In the genomic region with DNA sequence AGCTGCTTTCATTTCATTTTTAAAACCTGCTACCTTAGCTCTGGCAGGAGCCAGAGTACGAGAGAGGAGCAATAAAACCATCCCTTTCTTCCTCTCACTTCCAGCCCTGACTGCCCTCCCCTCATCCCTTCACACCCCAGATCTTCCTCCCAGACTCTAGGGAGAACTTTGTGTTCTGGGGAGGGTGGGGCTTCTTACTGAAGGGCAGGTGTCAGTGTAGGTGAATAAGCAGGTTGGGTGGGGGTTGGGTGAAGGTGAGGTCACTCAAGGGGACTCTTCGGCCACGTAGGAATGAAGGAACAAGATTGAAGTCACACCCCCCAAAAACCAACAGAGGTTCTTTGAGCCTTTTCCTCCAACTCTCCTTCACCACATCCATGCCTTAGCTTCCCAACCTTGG, we compare ENCODE assay signal across 17 cellular contexts.
DNase-seq lines count a peak whose midpoint lies in the region; ATAC-seq, FAIRE-seq and TF ChIP-seq lines count a peak whose summit lies in the region.
"Had no signal": no experiment of that assay in that cellular context is flagged by ENCODE, and none has a peak within 500 bp of the region (broad histone marks: within the 10 kb centered on the region; RNA-seq: fewer than 3 reads in every experiment).

No MANE protein-coding gene starts in this region.

- H2AFZ ChIP-seq in Karpas-422 (ENCODE audit: low read length), result peak overlapping the region; percentile 22; the same call in 1 of the 2 replicates
- H2AFZ ChIP-seq: GM23248 had no signal

- ATAC-seq in left colon (peak; percentile 51), GM21619 (IDR thresholded peaks at IDR 0.05; ENCODE audit: unreplicated experiment) (no peak), HG03378 (IDR thresholded peaks at IDR 0.05; ENCODE audit: unreplicated experiment) (no peak)
- ATAC-seq: CD8-positive, alpha-beta T cell; GM12878 had no signal

- H3K9me2 ChIP-seq in Karpas-422 (replicated peaks; ENCODE audit: insufficient read depth, low read length), result no peaks in the 10 kb centered on the region

- 26 to 67% (median 51%) methylated on average over 3 of the region's 3 CpGs for WGBS in small intestine, 3 donors

- DNase-seq in Karpas-422, result no peak
- peak; percentile 81 for DNase-seq in colonic mucosa
- DNase-seq in left colon, result peak; percentile 56 to 88
- DNase-seq in small intestine, result peak; percentile 98
- no peak for DNase-seq in SK-N-DZ (ENCODE audit: low spot score)
- no peak for DNase-seq in dermis blood vessel endothelial cell
- DNase-seq: 8988T; Calu3; CD8-positive, alpha-beta T cell; DMS79 treated with DMSO at 0.1 percent for 48 hours; GM23248; HCEC 1CT had no signal

- H3K27ac ChIP-seq in Karpas-422 (ENCODE audit: low read length), result no peak overlapping the region
- peak overlapping the region; percentile 59 for H3K27ac ChIP-seq in colonic mucosa
- peak overlapping the region; percentile 88 to 97 for H3K27ac ChIP-seq in small intestine (ENCODE audit: low read depth in 1 of 2, low read length in 1 of 2)
- H3K27ac ChIP-seq: BLaER1, GM23248 had no signal

- H3K9me3 ChIP-seq in Karpas-422 (ENCODE audit: low read length) (no peaks in the 10 kb centered on the region), colonic mucosa (no peaks in the 10 kb centered on the region), small intestine (ENCODE audit: control insufficient read depth, low read depth) (no peaks in the 10 kb centered on the region)
- H3K9me3 ChIP-seq: BLaER1 had no signal

- FAIRE-seq in small intestine (lab: Jason Lieb, UNC), result no peak
- FAIRE-seq: GM12878, H54 had no signal

- no peak overlapping the region for H3K9ac ChIP-seq in Karpas-422 (ENCODE audit: low read length)
- peak overlapping the region in 1 of 2 donors; percentile 42 for H3K9ac ChIP-seq in colonic mucosa (ENCODE audit: low read depth in 2 of 2, low read length in 2 of 2)
- H3K9ac ChIP-seq: BLaER1, GM23248 had no signal

- no peaks in the 10 kb centered on the region for H3K36me3 ChIP-seq in Karpas-422 (ENCODE audit: insufficient read depth, low read length)
- no peaks in the 10 kb centered on the region for H3K36me3 ChIP-seq in colonic mucosa
- H3K36me3 ChIP-seq in small intestine (ENCODE audit: control insufficient read depth in 2 of 2, insufficient read depth in 2 of 2, low read length in 2 of 2), result no peaks in the 10 kb centered on the region
- H3K36me3 ChIP-seq: BLaER1 had no signal

- no peaks in the 10 kb centered on the region for H3K79me2 ChIP-seq in Karpas-422 (ENCODE audit: low read length)

- H3K4me1 ChIP-seq in Karpas-422 (ENCODE audit: low read length) (peaks cover 76% of the 10 kb centered on the region), colonic mucosa (peaks cover 21% of the 10 kb centered on the region), small intestine (ENCODE audit: control insufficient read depth in 2 of 2, insufficient read depth in 1 of 2, low read depth in 1 of 2, low read length in 1 of 2) (peaks cover 6 to 19% of the 10 kb centered on the region in 2 donors)

- no peak for TF ChIP-seq CTCF in colonic mucosa (IDR thresholded peaks at IDR 0.05)

- no peak overlapping the region for H3K4me2 ChIP-seq in Karpas-422 (ENCODE audit: low read depth, low read length, poor library complexity, severe bottlenecking)
- H3K4me2 ChIP-seq: BLaER1 had no signal

- H3K27me3 ChIP-seq in Karpas-422 (ENCODE audit: low read length) (no peaks in the 10 kb centered on the region), colonic mucosa (no peaks in the 10 kb centered on the region), small intestine (ENCODE audit: control insufficient read depth in 2 of 2, insufficient read depth in 2 of 2, low read length in 2 of 2) (no peaks in the 10 kb centered on the region)
- H3K27me3 ChIP-seq: BLaER1 had no signal

- intact Hi-C loops in colonic mucosa (cut with DNase I), result no loop called here
- intact Hi-C loops in left colon (cut with DNase I, micrococcal nuclease), result loop anchor here (5.0 kb wide), 2 partner anchors 120 to 340 kb away; no protein-coding TSS in a partner anchor

- H3K4me3 ChIP-seq in Karpas-422 (ENCODE audit: low read length) (no peak overlapping the region), colonic mucosa (no peak overlapping the region), small intestine (ENCODE audit: low read depth in 1 of 2, low read length in 2 of 2) (no peak overlapping the region)
- H3K4me3 ChIP-seq: BLaER1, GM12878, GM23248 had no signal

- H4K20me1 ChIP-seq in Karpas-422 (ENCODE audit: insufficient read depth, low read depth, low read length), result no peaks in the 10 kb centered on the region
- H4K20me1 ChIP-seq: BLaER1 had no signal

Comparison
In these comparisons a context has a peak if more than half of its experiments do, and no peak if none do; other contexts are left out.
1. DNase-seq: peak in colonic mucosa (single experiment), left colon (2 of 2) and small intestine (single experiment); none in Karpas-422 (single experiment), SK-N-DZ (single experiment) and dermis blood vessel endothelial cell (single experiment).